In the genomic region with DNA sequence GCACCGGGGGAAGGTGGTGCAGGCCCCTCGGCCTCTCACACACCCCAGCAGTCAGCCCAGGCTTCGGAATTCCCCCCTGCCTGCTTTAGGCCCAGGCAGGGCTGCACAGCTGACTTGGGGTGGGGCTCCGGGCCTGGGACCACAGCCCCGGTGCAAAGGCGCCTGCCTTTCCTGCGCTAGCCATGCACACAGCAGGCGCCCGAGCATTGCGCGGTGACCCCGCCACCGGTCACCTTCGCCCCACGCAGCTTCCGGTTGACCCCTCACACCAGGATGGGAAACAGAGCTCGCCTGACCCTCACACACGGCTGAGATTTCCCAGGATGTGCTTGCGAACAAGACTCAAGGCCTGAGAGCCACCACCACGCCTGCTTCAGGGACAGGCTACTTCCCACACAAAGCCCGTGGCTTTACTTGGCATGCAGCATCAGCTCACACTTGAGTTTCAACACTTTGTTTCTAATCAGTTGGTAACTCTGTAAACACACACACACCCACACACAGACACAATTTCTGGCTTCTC, we compare ENCODE assay signal across 15 cellular contexts. TPM values are rescaled to one million over a fixed set of nuclear protein-coding genes. Genes with fewer than 3 reads are reported as not detected.
DNase-seq lines count a peak whose midpoint lies in the region; ATAC-seq and TF ChIP-seq lines count a peak whose summit lies in the region.
"Had no signal": no experiment of that assay in that cellular context is flagged by ENCODE, and none has a peak within 500 bp of the region (broad histone marks: within the 10 kb centered on the region; RNA-seq: fewer than 3 reads in every experiment).

No MANE protein-coding gene starts in this region.

- H3K9me3 ChIP-seq in H9 (ENCODE audit: control insufficient read depth, low read depth, low read length) = no peaks in the 10 kb centered on the region
- H3K9me3 ChIP-seq in prostate gland = no peaks in the 10 kb centered on the region

- H2BK12ac ChIP-seq in H9 (ENCODE audit: insufficient read length, low read depth, low read length) = no peak overlapping the region

- intact Hi-C loops in left cardiac atrium (cut with DNase I) = no loop called here
- intact Hi-C loops in prostate gland (cut with DNase I) = no loop called here

- H3K23ac ChIP-seq in H9 (ENCODE audit: insufficient read length, low read depth, low read length) = no peak overlapping the region

- H2AFZ ChIP-seq in H9 (ENCODE audit: low read length) = no peak overlapping the region

- H3K27me3 ChIP-seq in H9 (ENCODE audit: insufficient read depth, low read length) (no peaks in the 10 kb centered on the region), prostate gland (replicated peaks; ENCODE audit: insufficient read depth) (no peaks in the 10 kb centered on the region)
- H3K27me3 ChIP-seq: stomach had no signal

- no peak overlapping the region for H3K4ac ChIP-seq in H9 (ENCODE audit: low read depth, low read length)

- no peak overlapping the region for H2AK5ac ChIP-seq in H9 (ENCODE audit: insufficient read length, low read length)

- DNase-seq in H9 = peak; percentile 23
- DNase-seq in left cardiac atrium = peak; percentile 60
- DNase-seq in prostate gland (ENCODE audit: low spot score) = peak; percentile 3
- DNase-seq in stimulated activated naive CD4-positive, alpha-beta T cell (lab: John Stamatoyannopoulos, UW) = no peak
- no peak for DNase-seq in midbrain (lab: John Stamatoyannopoulos, UW)
- DNase-seq in NCI-H446 treated with DMSO at 0.1 percent for 48 hours (lab: John Stamatoyannopoulos, UW) = no peak
- DNase-seq in glutamatergic neuron = no peak
- DNase-seq: foreskin fibroblast, retina, SHP77 treated with DMSO at 0.1 percent for 48 hours, stomach had no signal

- H2BK20ac ChIP-seq in H9 (ENCODE audit: low read depth, low read length, poor library complexity, severe bottlenecking) = no peak overlapping the region

- H4K5ac ChIP-seq in H9 (ENCODE audit: insufficient read length, low read depth, low read length) = no peak overlapping the region

- no peak overlapping the region for H2BK5ac ChIP-seq in H9 (ENCODE audit: insufficient read length, low read length)

- no peak overlapping the region for H4K8ac ChIP-seq in H9 (replicated peaks; ENCODE audit: insufficient read length, low read depth, low read length)

- no peaks in the 10 kb centered on the region for H3K4me1 Mint-ChIP-seq in H9
- peaks cover 4% of the 10 kb centered on the region for H3K4me1 Mint-ChIP-seq in activated T-helper 17 cell treated with anti-CD3 and anti-CD28 coated beads, Interleukin-2, amount 50 U/mL, for 72 hours
- H3K4me1 Mint-ChIP-seq in glutamatergic neuron (ENCODE audit: low read depth, unreplicated experiment) = peaks cover 1% of the 10 kb centered on the region

- H3K4me2 ChIP-seq in H9 (ENCODE audit: insufficient read depth, insufficient read length, low read length) = no peak overlapping the region

- H3K9ac ChIP-seq in H9 (ENCODE audit: extremely low read depth, insufficient read length, low read length) = no peak overlapping the region

- no peak for ATAC-seq in activated T-helper 17 cell treated with anti-CD3 and anti-CD28 coated beads, Interleukin-2, amount 50 U/mL, for 72 hours (replicated peaks)
- ATAC-seq in left cardiac atrium = peak; percentile 34 to 45
- ATAC-seq: HCT116 had no signal

- H4K20me1 ChIP-seq in H9 (ENCODE audit: control insufficient read depth, insufficient read depth, insufficient read length) = no peaks in the 10 kb centered on the region

- H3K27me3 Mint-ChIP-seq in H9 (ENCODE audit: low read depth) (peaks cover under 1% of the 10 kb centered on the region), glutamatergic neuron (ENCODE audit: unreplicated experiment) (peaks cover 7% of the 10 kb centered on the region)
- H3K27me3 Mint-ChIP-seq in activated T-helper 17 cell treated with anti-CD3 and anti-CD28 coated beads, Interleukin-2, amount 50 U/mL, for 72 hours = no peaks in the 10 kb centered on the region
- H3K27me3 Mint-ChIP-seq: CD8-positive, alpha-beta memory T cell; dendritic cell treated with granulocyte-macrophage colony-stimulating factor and Interleukin-4, amounts not matched to agents 40 ng/mL and 50 ng/mL, for 4 days had no signal

- TF ChIP-seq CTCF in H9 (conservative IDR thresholded peaks at IDR 0.05) = no peak
- no peak for TF ChIP-seq CTCF in prostate gland (IDR thresholded peaks at IDR 0.05)
- TF ChIP-seq CTCF in glutamatergic neuron (IDR thresholded peaks at IDR 0.05; ENCODE audit: partially characterized antibody, unreplicated experiment) = no peak

- H3K9me3 Mint-ChIP-seq in H9 (peaks cover 9 to 21% of the 10 kb centered on the region in 2 experiments), glutamatergic neuron (ENCODE audit: unreplicated experiment) (peaks cover 16% of the 10 kb centered on the region)
- H3K9me3 Mint-ChIP-seq in activated T-helper 17 cell treated with anti-CD3 and anti-CD28 coated beads, Interleukin-2, amount 50 U/mL, for 72 hours = no peaks in the 10 kb centered on the region

- H3K4me3 ChIP-seq in prostate gland = no peak overlapping the region
- H3K4me3 ChIP-seq: stomach had no signal

- H3K27ac Mint-ChIP-seq in H9 = no peak overlapping the region
- peak overlapping the region; percentile 25 for H3K27ac Mint-ChIP-seq in activated T-helper 17 cell treated with anti-CD3 and anti-CD28 coated beads, Interleukin-2, amount 50 U/mL, for 72 hours
- no peak overlapping the region for H3K27ac Mint-ChIP-seq in glutamatergic neuron (ENCODE audit: unreplicated experiment)
- H3K27ac Mint-ChIP-seq: dendritic cell treated with granulocyte-macrophage colony-stimulating factor and Interleukin-4, amounts not matched to agents 40 ng/mL and 50 ng/mL, for 4 days had no signal

- no peak overlapping the region for H3T11ph ChIP-seq in H9 (ENCODE audit: low read length)

- no peak for TF ChIP-seq POLR2A in prostate gland (IDR thresholded peaks at IDR 0.05)

- H2BK15ac ChIP-seq in H9 (ENCODE audit: low read depth, low read length) = no peak overlapping the region

- H3K4me1 ChIP-seq in H9 (ENCODE audit: insufficient read depth, low read length) = no peaks in the 10 kb centered on the region
- H3K4me1 ChIP-seq in prostate gland (replicated peaks) = no peaks in the 10 kb centered on the region
- H3K4me1 ChIP-seq: stomach had no signal

- H2BK120ac ChIP-seq in H9 (ENCODE audit: low read depth, low read length, poor library complexity, severe bottlenecking) = no peak overlapping the region

- H3K14ac ChIP-seq in H9 (ENCODE audit: insufficient read depth, low read length) = no peak overlapping the region

- H3K79me2 ChIP-seq in H9 (ENCODE audit: insufficient read depth, low read length) = no peaks in the 10 kb centered on the region

- WGBS in H9 (ENCODE audit: extremely low coverage, insufficient read length, low lambda C conversion rate) = no CpG with 5 or more reads among the region's 21 CpGs
- 93% methylated on average over 21 of the region's 21 CpGs for WGBS in prostate gland

- no peak overlapping the region for H3K56ac ChIP-seq in H9 (ENCODE audit: insufficient read length, low read depth, low read length)

- peaks cover 9 to 35% (median 16%) of the 10 kb centered on the region in 3 experiments for H3K36me3 Mint-ChIP-seq in H9 (ENCODE audit: insufficient read depth in 1 of 3, low read depth in 3 of 3)
- peaks cover 23% of the 10 kb centered on the region for H3K36me3 Mint-ChIP-seq in activated T-helper 17 cell treated with anti-CD3 and anti-CD28 coated beads, Interleukin-2, amount 50 U/mL, for 72 hours (ENCODE audit: low read depth)
- peaks cover 46% of the 10 kb centered on the region for H3K36me3 Mint-ChIP-seq in glutamatergic neuron (ENCODE audit: unreplicated experiment)

- H3K4me3 Mint-ChIP-seq in H9 (no peak overlapping the region; a peak in 1 of 5 replicates), glutamatergic neuron (ENCODE audit: unreplicated experiment) (no peak overlapping the region)
- no peak overlapping the region for H3K4me3 Mint-ChIP-seq in activated T-helper 17 cell treated with anti-CD3 and anti-CD28 coated beads, Interleukin-2, amount 50 U/mL, for 72 hours
- H3K4me3 Mint-ChIP-seq: CD8-positive, alpha-beta memory T cell; dendritic cell treated with granulocyte-macrophage colony-stimulating factor and Interleukin-4, amounts not matched to agents 40 ng/mL and 50 ng/mL, for 4 days had no signal

- H3K36me3 ChIP-seq in prostate gland = no peaks in the 10 kb centered on the region

- H3K18ac ChIP-seq in H9 (ENCODE audit: insufficient read length, low read depth, low read length) = no peak overlapping the region

- H3K23me2 ChIP-seq in H9 (ENCODE audit: insufficient read length, low read depth, low read length, poor library complexity, severe bottlenecking) = no peaks in the 10 kb centered on the region

- H3K27ac ChIP-seq in H9 (ENCODE audit: insufficient read length, low read depth, low read length) (no peak overlapping the region), prostate gland (no peak overlapping the region)
- H3K27ac ChIP-seq: stomach had no signal

- no peak overlapping the region for H4K91ac ChIP-seq in H9 (ENCODE audit: insufficient read length, low read depth, low read length)

- H3K79me1 ChIP-seq in H9 (ENCODE audit: insufficient read depth, low read depth, low read length, poor library complexity, severe bottlenecking) = no peaks in the 10 kb centered on the region

RNA-seq across cellular contexts. Expression of a gene that starts 46.0 kb away (rescaled TPM):
- total RNA-seq in H9 (2021) = 10.3 and 13.0 TPM in 2 replicates
- total RNA-seq in activated T-helper 17 cell treated with anti-CD3 and anti-CD28 coated beads, Interleukin-2, amount 50 U/mL, for 72 hours = 10 to 100 TPM; 16.8 to 19.5 TPM
- total RNA-seq in left cardiac atrium = 10 to 100 TPM; 31.5 to 31.9 TPM
- 10 to 100 TPM; 37.6 to 74.1 TPM for total RNA-seq in prostate gland
- total RNA-seq in glutamatergic neuron (ENCODE audit: unreplicated experiment) = 56.6 TPM

RNA-seq across cellular contexts. Expression of a gene that starts 59.0 kb away (rescaled TPM):
- total RNA-seq in H9 (2021) = 0.46 TPM in 1 of 2 replicates, not detected in the other
- total RNA-seq in activated T-helper 17 cell treated with anti-CD3 and anti-CD28 coated beads, Interleukin-2, amount 50 U/mL, for 72 hours = 1 to 10 TPM; 2.7 to 9.2 TPM
- 1 to 10 TPM; 9.4 TPM for total RNA-seq in left cardiac atrium
- total RNA-seq in prostate gland = 10 to 100 TPM; 20.4 to 66.9 TPM
- total RNA-seq in glutamatergic neuron (ENCODE audit: unreplicated experiment) = not detected

Comparison
In these comparisons a context has a peak if more than half of its experiments do, and no peak if none do; other contexts are left out.
1. DNase-seq: peak in H9 (single experiment), left cardiac atrium (single experiment) and prostate gland (single experiment); none in stimulated activated naive CD4-positive, alpha-beta T cell (0 of 6), midbrain (single experiment), NCI-H446 treated with DMSO at 0.1 percent for 48 hours (single experiment) and glutamatergic neuron (single experiment).